In the genomic region with DNA sequence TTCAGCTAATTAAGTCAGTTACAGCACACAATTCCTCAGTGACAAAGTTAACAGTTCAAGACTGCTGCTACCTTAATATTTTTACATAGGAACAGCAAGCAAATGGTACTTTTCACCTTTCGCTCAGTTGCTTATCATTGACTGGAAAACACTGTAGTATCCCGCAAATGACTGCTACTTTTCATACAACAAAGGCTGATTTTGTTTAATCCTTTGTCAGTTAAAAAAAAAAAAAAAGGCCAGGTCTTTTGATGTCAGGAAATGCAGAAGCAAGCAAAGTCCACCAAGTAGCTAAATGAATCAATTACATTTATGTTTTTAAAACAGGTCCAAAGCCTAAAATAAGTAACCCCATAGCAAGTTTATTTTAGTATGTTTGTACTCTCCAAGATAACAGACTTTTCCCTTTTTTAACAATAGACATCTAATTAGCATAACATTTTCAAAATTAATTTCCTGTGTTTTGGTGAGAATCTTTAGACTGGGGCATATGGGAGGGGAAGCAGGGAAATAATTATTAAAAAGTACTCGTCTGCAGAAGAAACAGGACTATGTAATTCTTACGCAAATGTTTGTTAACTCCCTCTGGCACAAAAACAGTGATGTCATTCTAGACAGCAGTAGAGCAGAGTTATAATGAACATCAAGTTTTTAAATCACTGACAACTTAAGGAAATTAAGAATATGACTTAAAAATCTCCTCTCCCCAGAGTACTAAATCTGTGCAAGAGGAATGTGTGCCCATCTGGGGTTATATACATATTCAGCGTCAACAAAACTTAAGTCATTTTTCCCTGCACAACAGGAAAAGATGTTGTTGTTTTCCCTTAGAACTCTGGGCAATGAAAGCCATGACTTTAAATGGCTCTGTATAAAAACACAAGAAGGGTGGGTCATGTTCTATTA, we compare ENCODE assay signal across 1 cellular context.
TF ChIP-seq lines count a peak whose summit lies in the region.

No MANE protein-coding gene starts in this region.

TF ChIP-seq in HepG2, 621 proteins besides CTCF, POLR2A, EP300 and RAD21 (continued from another document and continues in another):
- no peak for TF ChIP-seq ZNF224 (CRISPR knock-in tag; IDR thresholded peaks at IDR 0.05)
- TF ChIP-seq ZNF136 (CRISPR knock-in tag; IDR thresholded peaks at IDR 0.05; ENCODE audit: low read depth) = no peak
- TF ChIP-seq ERF (CRISPR knock-in tag; IDR thresholded peaks at IDR 0.05) = no peak
- TF ChIP-seq ZNF432 (CRISPR knock-in tag; IDR thresholded peaks at IDR 0.05; ENCODE audit: borderline replicate concordance) = no peak
- no peak for TF ChIP-seq ZNF781 (CRISPR knock-in tag; IDR thresholded peaks at IDR 0.05; ENCODE audit: borderline replicate concordance, not compliant biosample characterization)
- TF ChIP-seq STAG1 (CRISPR knock-in tag; IDR thresholded peaks at IDR 0.05) = no peak
- TF ChIP-seq, protein P1, sequence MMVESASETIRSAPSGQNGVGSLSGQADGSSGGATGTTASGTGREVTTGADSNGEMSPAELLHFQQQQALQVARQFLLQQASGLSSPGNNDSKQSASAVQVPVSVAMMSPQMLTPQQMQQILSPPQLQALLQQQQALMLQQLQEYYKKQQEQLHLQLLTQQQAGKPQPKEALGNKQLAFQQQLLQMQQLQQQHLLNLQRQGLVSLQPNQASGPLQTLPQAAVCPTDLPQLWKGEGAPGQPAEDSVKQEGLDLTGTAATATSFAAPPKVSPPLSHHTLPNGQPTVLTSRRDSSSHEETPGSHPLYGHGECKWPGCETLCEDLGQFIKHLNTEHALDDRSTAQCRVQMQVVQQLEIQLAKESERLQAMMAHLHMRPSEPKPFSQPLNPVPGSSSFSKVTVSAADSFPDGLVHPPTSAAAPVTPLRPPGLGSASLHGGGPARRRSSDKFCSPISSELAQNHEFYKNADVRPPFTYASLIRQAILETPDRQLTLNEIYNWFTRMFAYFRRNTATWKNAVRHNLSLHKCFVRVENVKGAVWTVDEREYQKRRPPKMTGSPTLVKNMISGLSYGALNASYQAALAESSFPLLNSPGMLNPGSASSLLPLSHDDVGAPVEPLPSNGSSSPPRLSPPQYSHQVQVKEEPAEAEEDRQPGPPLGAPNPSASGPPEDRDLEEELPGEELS (CRISPR knock-in tag; IDR thresholded peaks at IDR 0.05) = peak; percentile 64
- TF ChIP-seq NCOR1 (IDR thresholded peaks at IDR 0.05; ENCODE audit: borderline replicate concordance, low read length) = peak; percentile 78; the same call in 1 of the 2 replicates
- TF ChIP-seq ZNF557 (CRISPR knock-in tag; IDR thresholded peaks at IDR 0.05) = no peak
- 0 out of 2 replicates have a peak, but pooled peaks have one; percentile 12 for TF ChIP-seq HNF4G (IDR thresholded peaks at IDR 0.05; ENCODE audit: borderline replicate concordance, low read depth, low read length)
- TF ChIP-seq HNF4G (CRISPR knock-in tag; IDR thresholded peaks at IDR 0.05; ENCODE audit: borderline replicate concordance, low read depth) = no peak
- TF ChIP-seq, protein P2, sequence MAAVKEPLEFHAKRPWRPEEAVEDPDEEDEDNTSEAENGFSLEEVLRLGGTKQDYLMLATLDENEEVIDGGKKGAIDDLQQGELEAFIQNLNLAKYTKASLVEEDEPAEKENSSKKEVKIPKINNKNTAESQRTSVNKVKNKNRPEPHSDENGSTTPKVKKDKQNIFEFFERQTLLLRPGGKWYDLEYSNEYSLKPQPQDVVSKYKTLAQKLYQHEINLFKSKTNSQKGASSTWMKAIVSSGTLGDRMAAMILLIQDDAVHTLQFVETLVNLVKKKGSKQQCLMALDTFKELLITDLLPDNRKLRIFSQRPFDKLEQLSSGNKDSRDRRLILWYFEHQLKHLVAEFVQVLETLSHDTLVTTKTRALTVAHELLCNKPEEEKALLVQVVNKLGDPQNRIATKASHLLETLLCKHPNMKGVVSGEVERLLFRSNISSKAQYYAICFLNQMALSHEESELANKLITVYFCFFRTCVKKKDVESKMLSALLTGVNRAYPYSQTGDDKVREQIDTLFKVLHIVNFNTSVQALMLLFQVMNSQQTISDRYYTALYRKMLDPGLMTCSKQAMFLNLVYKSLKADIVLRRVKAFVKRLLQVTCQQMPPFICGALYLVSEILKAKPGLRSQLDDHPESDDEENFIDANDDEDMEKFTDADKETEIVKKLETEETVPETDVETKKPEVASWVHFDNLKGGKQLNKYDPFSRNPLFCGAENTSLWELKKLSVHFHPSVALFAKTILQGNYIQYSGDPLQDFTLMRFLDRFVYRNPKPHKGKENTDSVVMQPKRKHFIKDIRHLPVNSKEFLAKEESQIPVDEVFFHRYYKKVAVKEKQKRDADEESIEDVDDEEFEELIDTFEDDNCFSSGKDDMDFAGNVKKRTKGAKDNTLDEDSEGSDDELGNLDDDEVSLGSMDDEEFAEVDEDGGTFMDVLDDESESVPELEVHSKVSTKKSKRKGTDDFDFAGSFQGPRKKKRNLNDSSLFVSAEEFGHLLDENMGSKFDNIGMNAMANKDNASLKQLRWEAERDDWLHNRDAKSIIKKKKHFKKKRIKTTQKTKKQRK (IDR thresholded peaks at IDR 0.05; ENCODE audit: low read length) = no peak
- TF ChIP-seq ZKSCAN8 (CRISPR knock-in tag; IDR thresholded peaks at IDR 0.05; ENCODE audit: borderline replicate concordance) = no peak
- TF ChIP-seq REPIN1 (CRISPR knock-in tag; IDR thresholded peaks at IDR 0.05; ENCODE audit: borderline replicate concordance, low read depth) = no peak
- TF ChIP-seq ZNF850 (CRISPR knock-in tag; conservative IDR thresholded peaks at IDR 0.05) = no peak
- no peak for TF ChIP-seq ZNF354B (CRISPR knock-in tag; IDR thresholded peaks at IDR 0.05)
- no peak for TF ChIP-seq HNF1A (IDR thresholded peaks at IDR 0.05; ENCODE audit: low read depth)
- TF ChIP-seq HNF1A (CRISPR knock-in tag; IDR thresholded peaks at IDR 0.05; ENCODE audit: borderline replicate concordance) = no peak
- no peak for TF ChIP-seq BATF2 (CRISPR knock-in tag; IDR thresholded peaks at IDR 0.05)
- TF ChIP-seq ZBTB43 (CRISPR knock-in tag; conservative IDR thresholded peaks at IDR 0.05) = no peak
- TF ChIP-seq EEA1 (CRISPR knock-in tag; IDR thresholded peaks at IDR 0.05; ENCODE audit: borderline replicate concordance) = no peak
- no peak for TF ChIP-seq DMTF1 (CRISPR knock-in tag; IDR thresholded peaks at IDR 0.05)
- TF ChIP-seq ZNF550 (CRISPR knock-in tag; IDR thresholded peaks at IDR 0.05; ENCODE audit: borderline replicate concordance) = no peak
- TF ChIP-seq, protein P3, sequence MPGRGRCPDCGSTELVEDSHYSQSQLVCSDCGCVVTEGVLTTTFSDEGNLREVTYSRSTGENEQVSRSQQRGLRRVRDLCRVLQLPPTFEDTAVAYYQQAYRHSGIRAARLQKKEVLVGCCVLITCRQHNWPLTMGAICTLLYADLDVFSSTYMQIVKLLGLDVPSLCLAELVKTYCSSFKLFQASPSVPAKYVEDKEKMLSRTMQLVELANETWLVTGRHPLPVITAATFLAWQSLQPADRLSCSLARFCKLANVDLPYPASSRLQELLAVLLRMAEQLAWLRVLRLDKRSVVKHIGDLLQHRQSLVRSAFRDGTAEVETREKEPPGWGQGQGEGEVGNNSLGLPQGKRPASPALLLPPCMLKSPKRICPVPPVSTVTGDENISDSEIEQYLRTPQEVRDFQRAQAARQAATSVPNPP (CRISPR knock-in tag; IDR thresholded peaks at IDR 0.05) = no peak
- TF ChIP-seq ETV5 (CRISPR knock-in tag; IDR thresholded peaks at IDR 0.05; ENCODE audit: borderline replicate concordance) = peak; percentile 40; the same call in 1 of the 2 replicates
- TF ChIP-seq PBX3 (CRISPR knock-in tag; IDR thresholded peaks at IDR 0.05; ENCODE audit: borderline replicate concordance) = no peak
- TF ChIP-seq ZNF501 (CRISPR knock-in tag; IDR thresholded peaks at IDR 0.05) = no peak
- TF ChIP-seq ZNF569 (CRISPR knock-in tag; IDR thresholded peaks at IDR 0.05; ENCODE audit: borderline replicate concordance) = no peak
- no peak for TF ChIP-seq FOXA1 (IDR thresholded peaks at IDR 0.05)
- no peak for TF ChIP-seq FOXA1 (CRISPR knock-in tag; IDR thresholded peaks at IDR 0.05)
- TF ChIP-seq, protein P4, sequence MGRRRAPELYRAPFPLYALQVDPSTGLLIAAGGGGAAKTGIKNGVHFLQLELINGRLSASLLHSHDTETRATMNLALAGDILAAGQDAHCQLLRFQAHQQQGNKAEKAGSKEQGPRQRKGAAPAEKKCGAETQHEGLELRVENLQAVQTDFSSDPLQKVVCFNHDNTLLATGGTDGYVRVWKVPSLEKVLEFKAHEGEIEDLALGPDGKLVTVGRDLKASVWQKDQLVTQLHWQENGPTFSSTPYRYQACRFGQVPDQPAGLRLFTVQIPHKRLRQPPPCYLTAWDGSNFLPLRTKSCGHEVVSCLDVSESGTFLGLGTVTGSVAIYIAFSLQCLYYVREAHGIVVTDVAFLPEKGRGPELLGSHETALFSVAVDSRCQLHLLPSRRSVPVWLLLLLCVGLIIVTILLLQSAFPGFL (CRISPR knock-in tag; IDR thresholded peaks at IDR 0.05) = no peak
- peak; percentile 42; the same call in 1 of the 2 replicates for TF ChIP-seq PHF21A (CRISPR knock-in tag; IDR thresholded peaks at IDR 0.05)
- TF ChIP-seq, protein P5, sequence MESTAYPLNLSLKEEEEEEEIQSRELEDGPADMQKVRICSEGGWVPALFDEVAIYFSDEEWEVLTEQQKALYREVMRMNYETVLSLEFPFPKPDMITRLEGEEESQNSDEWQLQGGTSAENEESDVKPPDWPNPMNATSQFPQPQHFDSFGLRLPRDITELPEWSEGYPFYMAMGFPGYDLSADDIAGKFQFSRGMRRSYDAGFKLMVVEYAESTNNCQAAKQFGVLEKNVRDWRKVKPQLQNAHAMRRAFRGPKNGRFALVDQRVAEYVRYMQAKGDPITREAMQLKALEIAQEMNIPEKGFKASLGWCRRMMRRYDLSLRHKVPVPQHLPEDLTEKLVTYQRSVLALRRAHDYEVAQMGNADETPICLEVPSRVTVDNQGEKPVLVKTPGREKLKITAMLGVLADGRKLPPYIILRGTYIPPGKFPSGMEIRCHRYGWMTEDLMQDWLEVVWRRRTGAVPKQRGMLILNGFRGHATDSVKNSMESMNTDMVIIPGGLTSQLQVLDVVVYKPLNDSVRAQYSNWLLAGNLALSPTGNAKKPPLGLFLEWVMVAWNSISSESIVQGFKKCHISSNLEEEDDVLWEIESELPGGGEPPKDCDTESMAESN (CRISPR knock-in tag; conservative IDR thresholded peaks at IDR 0.05) = no peak
- peak; percentile 75 for TF ChIP-seq CEBPB (IDR thresholded peaks at IDR 0.05; ENCODE audit: borderline replicate concordance, low read depth, low read length)
- TF ChIP-seq ZSCAN25 (CRISPR knock-in tag; IDR thresholded peaks at IDR 0.05) = no peak
